In genomic region chr3:102078864-102079808, GRCh38 we compare ENCODE assay signal across 10 cellular contexts.
DNase-seq lines count a peak whose midpoint lies in the region; TF ChIP-seq lines count a peak whose summit lies in the region.
"Had no signal": no experiment of that assay in that cellular context is flagged by ENCODE, and none has a peak within 500 bp of the region (broad histone marks: within the 10 kb centered on the region; RNA-seq: fewer than 3 reads in every experiment).

No MANE protein-coding gene starts in this region.

- H3K79me2 ChIP-seq in MM.1S (ENCODE audit: low read length) (no peaks in the 10 kb centered on the region), mesendoderm (ENCODE audit: control insufficient read depth, insufficient read depth, low read length) (no peaks in the 10 kb centered on the region)

- H3K4me1 Mint-ChIP-seq in activated T-helper 1 cell treated with anti-CD3 and anti-CD28 coated beads, Interleukin-12 subunit alpha, Interleukin-12 subunit beta, Interleukin-2, Interleukin-4 antibody, amounts not matched to agents 30 ng/mL and 10 ng/mL and 1 ng/mL, durations not matched to agents 14 hours and 24 hours and 36 hours (ENCODE audit: low read depth) = peaks cover 42% of the 10 kb centered on the region
- peaks cover 13% of the 10 kb centered on the region for H3K4me1 Mint-ChIP-seq in chondrocyte (ENCODE audit: low read depth)

- no peaks in the 10 kb centered on the region for H3K9me2 ChIP-seq in MM.1S (replicated peaks; ENCODE audit: insufficient read depth, low read length)

- no peak overlapping the region for H3K27ac ChIP-seq in MM.1S (ENCODE audit: low read length)
- H3K27ac ChIP-seq in mesendoderm (ENCODE audit: low read depth, low read length) = no peak overlapping the region
- H3K27ac ChIP-seq in tibial nerve = no peak overlapping the region
- H3K27ac ChIP-seq: SK-N-MC had no signal

- H3K9me3 ChIP-seq in MM.1S (replicated peaks; ENCODE audit: insufficient read depth, low read length) (no peaks in the 10 kb centered on the region), tibial nerve (no peaks in the 10 kb centered on the region)

- H3F3A ChIP-seq in MM.1S (ENCODE audit: insufficient read depth, low read length) = no peaks in the 10 kb centered on the region; the same call in 1 of the 2 replicates

- H3K18ac ChIP-seq in mesendoderm (ENCODE audit: low read length) = no peak overlapping the region

- H3K36me3 Mint-ChIP-seq in activated T-helper 1 cell treated with anti-CD3 and anti-CD28 coated beads, Interleukin-12 subunit alpha, Interleukin-12 subunit beta, Interleukin-2, Interleukin-4 antibody, amounts not matched to agents 30 ng/mL and 10 ng/mL and 1 ng/mL, durations not matched to agents 14 hours and 24 hours and 36 hours (ENCODE audit: low read depth) = peaks cover 11% of the 10 kb centered on the region
- H3K36me3 Mint-ChIP-seq in chondrocyte (ENCODE audit: low read depth) = no peaks in the 10 kb centered on the region

- no peak overlapping the region for H3K4ac ChIP-seq in mesendoderm (ENCODE audit: low read depth, low read length)

- H3K4me1 ChIP-seq in MM.1S (ENCODE audit: low read length) = peaks cover 15% of the 10 kb centered on the region
- peaks cover 3% of the 10 kb centered on the region for H3K4me1 ChIP-seq in mesendoderm (ENCODE audit: control insufficient read depth, low read depth, low read length)
- H3K4me1 ChIP-seq in tibial nerve = peaks cover 0 to 11% (median 1%) of the 10 kb centered on the region in 4 donors

- intact Hi-C loops in activated T-helper 1 cell treated with anti-CD3 and anti-CD28 coated beads, Interleukin-12 subunit alpha, Interleukin-12 subunit beta, Interleukin-2, Interleukin-4 antibody, amounts not matched to agents 30 ng/mL and 10 ng/mL and 1 ng/mL, durations not matched to agents 14 hours and 24 hours and 36 hours (cut with micrococcal nuclease) = no loop called here

- DNase-seq in DMS53 treated with DMSO at 0.1 percent for 48 hours (lab: John Stamatoyannopoulos, UW; ENCODE audit: unreplicated experiment) (peak; percentile 6), MM.1S (peak; percentile 38), mesendoderm (peak; percentile 40), chondrocyte (ENCODE audit: low spot score) (no peak), amniotic stem cell (lab: John Stamatoyannopoulos, UW) (no peak), HuH-7.5 (ENCODE audit: low spot score) (no peak), tibial nerve (ENCODE audit: low spot score in 2 of 2) (no peak)
- DNase-seq in activated T-helper 1 cell treated with anti-CD3 and anti-CD28 coated beads, Interleukin-12 subunit alpha, Interleukin-12 subunit beta, Interleukin-2, Interleukin-4 antibody, amounts not matched to agents 30 ng/mL and 10 ng/mL and 1 ng/mL, durations not matched to agents 14 hours and 24 hours and 36 hours (ENCODE audit: low spot score) = no peak
- DNase-seq: NCI-H1694 treated with DMSO at 0.1 percent for 48 hours had no signal

- no peak for TF ChIP-seq CTCF in MM.1S (IDR thresholded peaks at IDR 0.05; ENCODE audit: low read length)
- TF ChIP-seq CTCF in chondrocyte (IDR thresholded peaks at IDR 0.05) = no peak
- TF ChIP-seq CTCF in tibial nerve (IDR thresholded peaks at IDR 0.05) = no peak

- no peaks in the 10 kb centered on the region for H3K36me3 ChIP-seq in MM.1S (replicated peaks; ENCODE audit: insufficient read depth, low read length)
- H3K36me3 ChIP-seq in mesendoderm (ENCODE audit: control insufficient read depth, insufficient read depth, low read length) = no peaks in the 10 kb centered on the region
- no peaks in the 10 kb centered on the region for H3K36me3 ChIP-seq in tibial nerve

- peaks cover 29% of the 10 kb centered on the region for H3K9me3 Mint-ChIP-seq in activated T-helper 1 cell treated with anti-CD3 and anti-CD28 coated beads, Interleukin-12 subunit alpha, Interleukin-12 subunit beta, Interleukin-2, Interleukin-4 antibody, amounts not matched to agents 30 ng/mL and 10 ng/mL and 1 ng/mL, durations not matched to agents 14 hours and 24 hours and 36 hours
- H3K9me3 Mint-ChIP-seq in chondrocyte (ENCODE audit: low read depth) = peaks cover 2% of the 10 kb centered on the region

- peak overlapping the region; percentile 58 for H3K27ac Mint-ChIP-seq in activated T-helper 1 cell treated with anti-CD3 and anti-CD28 coated beads, Interleukin-12 subunit alpha, Interleukin-12 subunit beta, Interleukin-2, Interleukin-4 antibody, amounts not matched to agents 30 ng/mL and 10 ng/mL and 1 ng/mL, durations not matched to agents 14 hours and 24 hours and 36 hours
- no peak overlapping the region for H3K27ac Mint-ChIP-seq in chondrocyte (ENCODE audit: unreplicated experiment)

- no peak overlapping the region for H3K9ac ChIP-seq in MM.1S (ENCODE audit: low read length)
- no peak overlapping the region for H3K9ac ChIP-seq in mesendoderm (ENCODE audit: low read length)

- peak overlapping the region; percentile 24 for H3K4me3 Mint-ChIP-seq in activated T-helper 1 cell treated with anti-CD3 and anti-CD28 coated beads, Interleukin-12 subunit alpha, Interleukin-12 subunit beta, Interleukin-2, Interleukin-4 antibody, amounts not matched to agents 30 ng/mL and 10 ng/mL and 1 ng/mL, durations not matched to agents 14 hours and 24 hours and 36 hours
- no peak overlapping the region for H3K4me3 Mint-ChIP-seq in chondrocyte (ENCODE audit: unreplicated experiment)

- no peaks in the 10 kb centered on the region for H3K27me3 ChIP-seq in MM.1S (replicated peaks; ENCODE audit: insufficient read depth, low read length)
- no peaks in the 10 kb centered on the region for H3K27me3 ChIP-seq in mesendoderm (ENCODE audit: insufficient read depth, low read length, poor library complexity)
- no peaks in the 10 kb centered on the region for H3K27me3 ChIP-seq in tibial nerve

- H3K4me3 ChIP-seq in MM.1S (ENCODE audit: low read length) (no peak overlapping the region), mesendoderm (ENCODE audit: low read length) (no peak overlapping the region), tibial nerve (no peak overlapping the region)
- H3K4me3 ChIP-seq: SK-N-MC had no signal

- no peak for TF ChIP-seq EP300 in tibial nerve (IDR thresholded peaks at IDR 0.05)

- no peak overlapping the region for H2BK5ac ChIP-seq in mesendoderm (ENCODE audit: low read length)

- no peak overlapping the region for H3K23ac ChIP-seq in mesendoderm (ENCODE audit: low read length)

- H3K27me3 Mint-ChIP-seq in activated T-helper 1 cell treated with anti-CD3 and anti-CD28 coated beads, Interleukin-12 subunit alpha, Interleukin-12 subunit beta, Interleukin-2, Interleukin-4 antibody, amounts not matched to agents 30 ng/mL and 10 ng/mL and 1 ng/mL, durations not matched to agents 14 hours and 24 hours and 36 hours (ENCODE audit: insufficient read depth) = peaks cover 10% of the 10 kb centered on the region
- peaks cover 14% of the 10 kb centered on the region for H3K27me3 Mint-ChIP-seq in chondrocyte (ENCODE audit: low read depth)

- no peak overlapping the region for H3K56ac ChIP-seq in mesendoderm (ENCODE audit: low read length)

- WGBS in mesendoderm (ENCODE audit: extremely low coverage, insufficient coverage, low lambda C conversion rate) = no CpG with 5 or more reads among the region's 8 CpGs
- WGBS in tibial nerve, 2 donors = 59 to 61% methylated on average over 8 of the region's 8 CpGs

- no peaks in the 10 kb centered on the region for H4K20me1 ChIP-seq in MM.1S (ENCODE audit: insufficient read depth, low read length)

- no peak overlapping the region for H2BK15ac ChIP-seq in mesendoderm (replicated peaks; ENCODE audit: low read depth)

- TF ChIP-seq POLR2A in tibial nerve (IDR thresholded peaks at IDR 0.05) = no peak

- peak overlapping the region; percentile 12; the same call in 1 of the 2 replicates for H2AFZ ChIP-seq in MM.1S (ENCODE audit: low read length)

- no peak overlapping the region for H2BK120ac ChIP-seq in mesendoderm (ENCODE audit: low read depth, low read length)

- no peak overlapping the region for H2AK5ac ChIP-seq in mesendoderm (ENCODE audit: low read length)

- H4K8ac ChIP-seq in mesendoderm (ENCODE audit: low read depth, low read length) = no peak overlapping the region

- H3K79me1 ChIP-seq in mesendoderm (ENCODE audit: low read length) = no peaks in the 10 kb centered on the region

- H3K4me2 ChIP-seq in MM.1S (ENCODE audit: low read depth, low read length) = peak overlapping the region; percentile 22; the same call in 1 of the 2 replicates
- no peak overlapping the region for H3K4me2 ChIP-seq in mesendoderm (ENCODE audit: low read length)

- no peak overlapping the region for H4K5ac ChIP-seq in mesendoderm (ENCODE audit: low read length)

Comparison
In these comparisons a context has a peak if more than half of its experiments do, and no peak if none do; other contexts are left out.
1. DNase-seq: peak in DMS53 treated with DMSO at 0.1 percent for 48 hours (single experiment), MM.1S (single experiment) and mesendoderm (single experiment); none in activated T-helper 1 cell treated with anti-CD3 and anti-CD28 coated beads, Interleukin-12 subunit alpha, Interleukin-12 subunit beta, Interleukin-2, Interleukin-4 antibody, amounts not matched to agents 30 ng/mL and 10 ng/mL and 1 ng/mL, durations not matched to agents 14 hours and 24 hours and 36 hours (single experiment), chondrocyte (single experiment), amniotic stem cell (single experiment), HuH-7.5 (single experiment) and tibial nerve (0 of 2).